In genomic region chr2:120600335-120600734, GRCh38 we compare ENCODE assay signal across 20 cellular contexts.
"Had no signal": no experiment of that assay in that cellular context is flagged by ENCODE, and none has a peak within 500 bp of the region (broad histone marks: within the 10 kb centered on the region; RNA-seq: fewer than 3 reads in every experiment).

No MANE protein-coding gene starts in this region.

- FAIRE-seq: keratinocyte had no signal

- H3K36me3 ChIP-seq: esophagus muscularis mucosa, gastroesophageal sphincter, ovary, tibial artery, upper lobe of left lung, vagina had no signal

- H3K36me3 Mint-ChIP-seq: immature natural killer cell; naive thymus-derived CD8-positive, alpha-beta T cell; stimulated activated memory B cell treated with anti-CD40 and anti-IgM and Interleukin-4, amounts not matched to agents 10 μg/mL and 1 μg/mL and 100 μg/mL, for 72 hours had no signal

- H3K4me3 Mint-ChIP-seq: effector memory CD8-positive, alpha-beta T cell; immature natural killer cell; naive thymus-derived CD8-positive, alpha-beta T cell; stimulated activated memory B cell treated with anti-CD40 and anti-IgM and Interleukin-4, amounts not matched to agents 10 μg/mL and 1 μg/mL and 100 μg/mL, for 72 hours; stimulated activated naive CD8-positive, alpha-beta T cell treated with anti-CD3 and anti-CD28 coated beads, Interleukin-15, Interleukin-2, amounts not matched to agents 100 ng/mL and 50 ng/mL, for 24 hours had no signal

- H3K4me3 ChIP-seq: esophagus muscularis mucosa, gastroesophageal sphincter, mucosa of descending colon, ovary, smooth muscle cell, tibial artery, upper lobe of left lung, vagina had no signal

- H3K9me3 Mint-ChIP-seq: effector memory CD8-positive, alpha-beta T cell; immature natural killer cell; naive thymus-derived CD8-positive, alpha-beta T cell; stimulated activated memory B cell treated with anti-CD40 and anti-IgM and Interleukin-4, amounts not matched to agents 10 μg/mL and 1 μg/mL and 100 μg/mL, for 72 hours; stimulated activated naive CD8-positive, alpha-beta T cell treated with anti-CD3 and anti-CD28 coated beads, Interleukin-15, Interleukin-2, amounts not matched to agents 100 ng/mL and 50 ng/mL, for 24 hours had no signal

- H3K27me3 ChIP-seq: ovary, tibial artery, upper lobe of left lung, vagina had no signal

- H3K4me1 Mint-ChIP-seq: immature natural killer cell; naive thymus-derived CD8-positive, alpha-beta T cell; stimulated activated memory B cell treated with anti-CD40 and anti-IgM and Interleukin-4, amounts not matched to agents 10 μg/mL and 1 μg/mL and 100 μg/mL, for 72 hours had no signal

- DNase-seq: effector memory CD8-positive, alpha-beta T cell; immature natural killer cell; left cardiac atrium; mammary epithelial cell; naive thymus-derived CD8-positive, alpha-beta T cell; ovary; stimulated activated CD4-positive, alpha-beta T cell treated with anti-CD3 and anti-CD28 coated beads, Interleukin-4, amount 100 ng/mL, for 24 hours; tibial artery; upper lobe of left lung had no signal

- ATAC-seq: effector memory CD8-positive, alpha-beta T cell; gastroesophageal sphincter; left cardiac atrium; mucosa of descending colon; naive thymus-derived CD8-positive, alpha-beta T cell; right cardiac atrium; stimulated activated memory B cell treated with anti-CD40 and anti-IgM and Interleukin-4, amounts not matched to agents 10 μg/mL and 1 μg/mL and 100 μg/mL, for 72 hours had no signal

- H3K27ac ChIP-seq: epithelial cell of prostate, esophagus muscularis mucosa, gastroesophageal sphincter, ovary, tibial artery, upper lobe of left lung, vagina had no signal

- H3K9me3 ChIP-seq: esophagus muscularis mucosa, mucosa of descending colon, ovary, tibial artery, upper lobe of left lung, vagina had no signal

- H3K27ac Mint-ChIP-seq: effector memory CD8-positive, alpha-beta T cell; immature natural killer cell; naive thymus-derived CD8-positive, alpha-beta T cell; progenitor cell of endocrine pancreas; stimulated activated memory B cell treated with anti-CD40 and anti-IgM and Interleukin-4, amounts not matched to agents 10 μg/mL and 1 μg/mL and 100 μg/mL, for 72 hours; stimulated activated naive CD8-positive, alpha-beta T cell treated with anti-CD3 and anti-CD28 coated beads, Interleukin-15, Interleukin-2, amounts not matched to agents 100 ng/mL and 50 ng/mL, for 24 hours had no signal
